In genomic region chr6:116012471-116012949, GRCh38 we compare ENCODE assay signal across 18 cellular contexts. TPM values are rescaled to one million over a fixed set of nuclear protein-coding genes. Genes with fewer than 3 reads are reported as not detected.
DNase-seq lines count a peak whose midpoint lies in the region; ATAC-seq, FAIRE-seq and TF ChIP-seq lines count a peak whose summit lies in the region.
"Had no signal": no experiment of that assay in that cellular context is flagged by ENCODE, and none has a peak within 500 bp of the region (broad histone marks: within the 10 kb centered on the region; RNA-seq: fewer than 3 reads in every experiment).

No MANE protein-coding gene starts in this region.

- H3K27ac ChIP-seq in PC-3 (ENCODE audit: low read length): no peak overlapping the region
- H3K27ac ChIP-seq in fibroblast of lung (ENCODE audit: insufficient read depth, low read length): no peak overlapping the region
- H3K27ac ChIP-seq: WERI-Rb-1 had no signal

- POLR2A ChIA-PET in PC-3 (lab: Charles Lee; ENCODE audit: unreplicated experiment): interaction anchor here (0.5 kb wide), 1 partner anchor 85 kb away, joined by 3 read pairs; no protein-coding TSS in a partner anchor

- ATAC-seq in PC-3 (peak; percentile 4; the same call in 1 of the 2 replicates), HG03342 (IDR thresholded peaks at IDR 0.05; ENCODE audit: unreplicated experiment) (no peak)
- ATAC-seq: activated CD8-positive, alpha-beta T cell treated with anti-CD3 and anti-CD28 coated beads, Interleukin-2, amount 10 ng/mL, durations not matched to agents 7 days and 5 days; naive thymus-derived CD4-positive, alpha-beta T cell had no signal

- no peaks in the 10 kb centered on the region for H3K27me3 Mint-ChIP-seq in nephron (ENCODE audit: low read depth)

- H3K9ac ChIP-seq in PC-3 (ENCODE audit: low read length) (no peak overlapping the region), fibroblast of lung (ENCODE audit: insufficient read depth, low read length) (no peak overlapping the region)

- H3K9me3 Mint-ChIP-seq in nephron: no peaks in the 10 kb centered on the region

- no peaks in the 10 kb centered on the region for H3K9me2 ChIP-seq in PC-3 (replicated peaks; ENCODE audit: low read length)

- CTCF ChIA-PET in PC-3 (lab: Charles Lee): no interaction called here

- H3K27ac Mint-ChIP-seq in nephron: peak overlapping the region in 2 of 3 experiments; percentile 4 to 23
- H3K27ac Mint-ChIP-seq: activated CD8-positive, alpha-beta T cell treated with anti-CD3 and anti-CD28 coated beads, Interleukin-2, amount 10 ng/mL, durations not matched to agents 7 days and 5 days; naive thymus-derived CD4-positive, alpha-beta T cell had no signal

- H3K4me2 ChIP-seq in PC-3 (ENCODE audit: low read length) (peak overlapping the region; percentile 66), fibroblast of lung (ENCODE audit: extremely low read depth, insufficient read depth, low read length) (no peak overlapping the region)

- no peak overlapping the region for H3K4me3 ChIP-seq in PC-3 (ENCODE audit: low read length)
- no peak overlapping the region for H3K4me3 ChIP-seq in fibroblast of lung (replicated peaks in 1 of 4; ENCODE audit: control extremely low read depth in 1 of 4, insufficient read depth in 1 of 4, low read depth in 3 of 4, low read length in 4 of 4)

- BruUV-seq in PC-3 (replicated peaks; lab: Mats Ljungman, UMichigan): no TSS peak

- TF ChIP-seq CTCF in PC-3 (conservative IDR thresholded peaks at IDR 0.05; ENCODE audit: low read depth, low read length) (no peak), fibroblast of lung (conservative IDR thresholded peaks at IDR 0.05 in 1 of 2, IDR thresholded peaks at IDR 0.05 in 1 of 2; ENCODE audit: low read depth in 1 of 2, low read length in 2 of 2) (no peak), nephron (IDR thresholded peaks at IDR 0.05; ENCODE audit: unreplicated experiment in 3 of 3) (no peak)

- no peak for TF ChIP-seq POLR2A in GM12891 (IDR thresholded peaks at IDR 0.05; ENCODE audit: low read depth, low read length)

- no peaks in the 10 kb centered on the region for H3K36me3 Mint-ChIP-seq in nephron (ENCODE audit: low read depth)
- H3K36me3 Mint-ChIP-seq: naive thymus-derived CD4-positive, alpha-beta T cell had no signal

- H4K20me1 ChIP-seq in PC-3 (ENCODE audit: low read length): no peaks in the 10 kb centered on the region
- no peaks in the 10 kb centered on the region for H4K20me1 ChIP-seq in fibroblast of lung (ENCODE audit: control insufficient read depth, extremely low read depth, insufficient read depth, low read length)

- H3K36me3 ChIP-seq in PC-3 (ENCODE audit: low read depth, low read length) (no peaks in the 10 kb centered on the region), fibroblast of lung (ENCODE audit: control insufficient read depth, insufficient read depth, low read length) (no peaks in the 10 kb centered on the region)
- H3K36me3 ChIP-seq: BE2C, Peyer's patch, WERI-Rb-1 had no signal

- DNase-seq in GM19239 (ENCODE audit: insufficient read length, low spot score) (no peak), PC-3 (peak; percentile 23), fibroblast of lung (ENCODE audit: low read depth in 2 of 2) (peak; percentile 46 to 59), SHP77 treated with DMSO at 0.1 percent for 48 hours (lab: John Stamatoyannopoulos, UW) (no peak), GM12891 (ENCODE audit: insufficient read length, low spot score) (no peak)
- DNase-seq: activated CD8-positive, alpha-beta T cell treated with anti-CD3 and anti-CD28 coated beads, Interleukin-2, amount 10 ng/mL, durations not matched to agents 7 days and 5 days; BE2C; dermis blood vessel endothelial cell; DMS 273 treated with DMSO at 0.1 percent for 48 hours; hypothalamus; naive thymus-derived CD4-positive, alpha-beta T cell; NCI-H2029; NCI-H524 treated with DMSO at 0.1 percent for 48 hours; stimulated activated CD4-positive, alpha-beta T cell treated with anti-CD3 and anti-CD28 coated beads, Interleukin-15, amount 100 ng/mL, for 24 hours; WERI-Rb-1 had no signal

- FAIRE-seq in GM19239 (lab: Jason Lieb, UNC): peak; percentile 85
- no peak for FAIRE-seq in GM12891 (lab: Jason Lieb, UNC)

- intact Hi-C loops in PC-3 (cut with micrococcal nuclease): no loop called here

- H3K79me2 ChIP-seq in PC-3 (ENCODE audit: low read length) (no peaks in the 10 kb centered on the region), fibroblast of lung (ENCODE audit: control insufficient read depth, insufficient read depth, low read length) (no peaks in the 10 kb centered on the region)

- no peak overlapping the region for H3K4me3 Mint-ChIP-seq in nephron
- H3K4me3 Mint-ChIP-seq: activated CD8-positive, alpha-beta T cell treated with anti-CD3 and anti-CD28 coated beads, Interleukin-2, amount 10 ng/mL, durations not matched to agents 7 days and 5 days; naive thymus-derived CD4-positive, alpha-beta T cell had no signal

- H3F3A ChIP-seq in PC-3 (ENCODE audit: low read length, unreplicated experiment): no peaks in the 10 kb centered on the region

- H3K27me3 ChIP-seq in PC-3 (ENCODE audit: low read length) (no peaks in the 10 kb centered on the region), fibroblast of lung (ENCODE audit: control insufficient read depth, insufficient read depth, low read length) (no peaks in the 10 kb centered on the region)
- H3K27me3 ChIP-seq: BE2C, Peyer's patch had no signal

- H3K4me1 ChIP-seq in PC-3 (ENCODE audit: insufficient read depth, low read length) (peaks cover 57% of the 10 kb centered on the region), fibroblast of lung (ENCODE audit: control insufficient read depth, extremely low read depth, insufficient read depth, low read length) (peaks cover 2% of the 10 kb centered on the region)
- H3K4me1 ChIP-seq: BE2C had no signal

- H2AFZ ChIP-seq in PC-3 (ENCODE audit: low read length): no peak overlapping the region
- H2AFZ ChIP-seq in fibroblast of lung (ENCODE audit: low read length): no peak overlapping the region

- H3K4me1 Mint-ChIP-seq in nephron: peaks cover 46% of the 10 kb centered on the region
- H3K4me1 Mint-ChIP-seq: naive thymus-derived CD4-positive, alpha-beta T cell had no signal

- no peaks in the 10 kb centered on the region for H3K9me3 ChIP-seq in PC-3 (ENCODE audit: low read length)
- H3K9me3 ChIP-seq in fibroblast of lung (ENCODE audit: control insufficient read depth, insufficient read depth, low read depth, low read length): no peaks in the 10 kb centered on the region
- H3K9me3 ChIP-seq: BE2C, Peyer's patch had no signal

TF ChIP-seq in GM12891, 5 proteins besides CTCF, POLR2A, EP300 and RAD21:
- TF ChIP-seq POU2F2 (IDR thresholded peaks at IDR 0.05; ENCODE audit: low read depth, low read length): no peak
- no peak for TF ChIP-seq TAF1 (IDR thresholded peaks at IDR 0.05; ENCODE audit: low read depth, low read length)
- no peak for TF ChIP-seq PAX5 (IDR thresholded peaks at IDR 0.05; ENCODE audit: insufficient read depth, low read length, severe bottlenecking)
- no peak for TF ChIP-seq POLR2AphosphoS5 (IDR thresholded peaks at IDR 0.05; ENCODE audit: low read depth, low read length)

RNA-seq across cellular contexts. Expression of gene FRK, which starts 48.2 kb away (rescaled TPM):
- total RNA-seq in PC-3 (2014; rRNA removed) (0.46 and 0.66 TPM in 2 replicates), fibroblast of lung (0.33 and 0.77 TPM in 2 replicates)
- 0.18 and 0.21 TPM in 2 replicates for polyA plus RNA-seq in fibroblast of lung
- 0.08 and 0.09 TPM in 2 replicates for polyA plus RNA-seq in fibroblast of lung (2012)
- 0.04 and 0.16 TPM in 2 replicates for polyA minus RNA-seq in fibroblast of lung (ENCODE audit: low replicate concordance)
- polyA plus RNA-seq in GM12891 (2012; ENCODE audit: low read depth, missing spikeins): 0.33 TPM
- polyA plus RNA-seq: naive thymus-derived CD4-positive, alpha-beta T cell had no signal

Comparison
In these comparisons a context has a peak if more than half of its experiments do, and no peak if none do; other contexts are left out.
1. DNase-seq: peak in PC-3 (single experiment) and fibroblast of lung (2 of 2); none in GM19239 (single experiment), SHP77 treated with DMSO at 0.1 percent for 48 hours (single experiment) and GM12891 (single experiment).